Comparison of ENCODE assay signal across 8 cellular contexts in the genomic region with DNA sequence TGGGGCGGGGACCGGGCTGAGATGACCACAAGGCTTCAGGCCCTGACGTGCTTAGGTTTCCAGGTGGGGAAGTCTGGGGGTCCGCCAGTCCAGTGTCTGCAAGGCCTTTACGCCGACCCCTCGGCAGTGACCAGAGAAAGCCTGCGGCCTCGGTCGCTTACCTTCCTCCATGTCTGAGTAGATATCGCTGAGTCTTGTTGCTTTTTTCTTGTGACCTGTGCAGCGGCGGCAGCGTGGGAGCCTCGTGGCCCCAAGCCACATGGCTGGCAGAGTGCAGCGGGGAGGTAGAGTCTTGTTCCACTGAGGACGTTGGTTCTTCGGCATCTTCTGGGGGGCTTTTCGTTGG. TPM values are rescaled to one million over a fixed set of nuclear protein-coding genes. Genes with fewer than 3 reads are reported as not detected.
DNase-seq lines count a peak whose midpoint lies in the region; ATAC-seq and TF ChIP-seq lines count a peak whose summit lies in the region.

No MANE protein-coding gene starts in this region.

- peak; percentile 11 for DNase-seq in activated gamma-delta T cell treated with Interleukin-2 at 50 U/mL for 16 hours
- no peak for DNase-seq in activated gamma-delta T cell (lab: John Stamatoyannopoulos, UW)
- DNase-seq in activated T-cell treated with anti-CD3 and anti-CD28 coated beads for 48 hours (ENCODE audit: low read depth) = peak; percentile 50
- DNase-seq in glutamatergic neuron = peak; percentile 24
- DNase-seq in HuH-7 (ENCODE audit: low spot score) = no peak
- no peak for DNase-seq in foreskin melanocyte

- H3K4me1 Mint-ChIP-seq in glutamatergic neuron (ENCODE audit: low read depth, unreplicated experiment) = peaks cover 12% of the 10 kb centered on the region

- H3K27me3 Mint-ChIP-seq in glutamatergic neuron (ENCODE audit: unreplicated experiment) = no peaks in the 10 kb centered on the region

- H3K27ac Mint-ChIP-seq in glutamatergic neuron (ENCODE audit: unreplicated experiment) = peak overlapping the region; percentile 90

- ATAC-seq in HG03460 (IDR thresholded peaks at IDR 0.05; ENCODE audit: unreplicated experiment) = peak; percentile 14

- H3K36me3 Mint-ChIP-seq in glutamatergic neuron (ENCODE audit: unreplicated experiment) = no peaks in the 10 kb centered on the region

- peak overlapping the region; percentile 75 to 97 (median 87) for H3K27ac ChIP-seq in skin epidermis

- no peak for TF ChIP-seq CTCF in glutamatergic neuron (IDR thresholded peaks at IDR 0.05; ENCODE audit: partially characterized antibody, unreplicated experiment)

- peaks cover 3% of the 10 kb centered on the region for H3K9me3 Mint-ChIP-seq in glutamatergic neuron (ENCODE audit: unreplicated experiment)

- peak overlapping the region; percentile 98 for H3K4me3 Mint-ChIP-seq in glutamatergic neuron (ENCODE audit: unreplicated experiment)

- H3K4me3 ChIP-seq in skin epidermis = peak overlapping the region; percentile 64 to 93 (median 82)

RNA-seq across cellular contexts. Expression of a gene that starts 0.3 kb away (rescaled TPM):
- total RNA-seq in glutamatergic neuron (ENCODE audit: unreplicated experiment) = 59.5 TPM

RNA-seq across cellular contexts. Expression of a gene that starts 19.7 kb away (rescaled TPM):
- 21.6 TPM for total RNA-seq in glutamatergic neuron (ENCODE audit: unreplicated experiment)

RNA-seq across cellular contexts. Expression of a gene that starts 32.4 kb away (rescaled TPM):
- 310 TPM for total RNA-seq in glutamatergic neuron (ENCODE audit: unreplicated experiment)

Comparison
In these comparisons a context has a peak if more than half of its experiments do, and no peak if none do; other contexts are left out.
1. DNase-seq: peak in activated gamma-delta T cell treated with Interleukin-2 at 50 U/mL for 16 hours (single experiment), activated T-cell treated with anti-CD3 and anti-CD28 coated beads for 48 hours (single experiment) and glutamatergic neuron (single experiment); none in activated gamma-delta T cell (single experiment), HuH-7 (single experiment) and foreskin melanocyte (single experiment).